19 cellular contexts compared by ENCODE assay signal in the genomic region with DNA sequence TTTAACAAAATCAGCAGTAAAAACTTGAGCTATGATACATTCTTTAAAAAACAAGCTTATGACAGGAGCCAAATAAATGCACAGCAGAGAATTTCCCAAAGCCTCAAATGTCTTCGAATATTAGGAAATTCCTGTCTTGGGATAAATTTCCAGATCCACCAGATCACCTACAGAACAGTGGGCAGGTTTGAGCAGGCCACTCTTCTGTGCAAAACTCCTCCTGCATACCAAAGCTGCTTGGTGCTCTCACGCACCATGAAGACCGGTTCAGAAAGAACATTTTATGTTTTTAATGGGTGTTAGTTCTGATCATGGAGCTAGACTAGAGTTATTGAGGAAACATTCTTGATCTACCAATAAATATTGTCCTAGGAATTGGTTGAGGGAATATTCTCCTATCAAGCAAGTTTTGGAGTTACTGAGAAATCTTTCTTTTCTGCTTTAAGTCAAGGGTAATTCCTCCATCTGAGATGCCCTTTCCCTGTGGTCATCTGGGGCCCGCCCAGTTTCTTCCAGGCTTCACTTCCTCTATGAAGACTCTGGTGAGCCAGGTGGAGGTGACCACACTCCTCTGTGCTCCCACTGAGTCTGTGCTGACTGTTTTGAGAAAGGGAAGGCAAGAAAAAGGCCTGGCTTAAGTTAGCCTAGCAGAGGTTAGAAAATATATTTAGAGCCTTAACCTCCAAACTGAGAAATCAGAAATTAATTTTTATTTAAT. TPM values are rescaled to one million over a fixed set of nuclear protein-coding genes. Genes with fewer than 3 reads are reported as not detected.
DNase-seq lines count a peak whose midpoint lies in the region; ATAC-seq and TF ChIP-seq lines count a peak whose summit lies in the region.
"Had no signal": no experiment of that assay in that cellular context is flagged by ENCODE, and none has a peak within 500 bp of the region (broad histone marks: within the 10 kb centered on the region; RNA-seq: fewer than 3 reads in every experiment).

No MANE protein-coding gene starts in this region.

- H3K4me2 ChIP-seq in Karpas-422 (ENCODE audit: low read depth, low read length, poor library complexity, severe bottlenecking) (no peak overlapping the region), mammary epithelial cell (ENCODE audit: insufficient read depth, low read depth, low read length) (peak overlapping the region; percentile 66), smooth muscle cell (peak overlapping the region; percentile 10)

- DNase-seq in Karpas-422 = no peak
- DNase-seq in mammary epithelial cell = peak; percentile 86
- peak; percentile 74 to 90 for DNase-seq in foreskin keratinocyte
- DNase-seq in smooth muscle cell (lab: John Stamatoyannopoulos, UW; ENCODE audit: unreplicated experiment) = no peak
- no peak for DNase-seq in iPS-NIHi7 (ENCODE audit: extremely low spot score)
- DNase-seq: COR-L47, DMS79, GM23248, KG1, NCI-H1105 treated with DMSO at 0.1 percent for 48 hours, NCI-H2029 treated with DMSO at 0.1 percent for 48 hours, NCI-H345, NCI-H524 treated with DMSO at 0.1 percent for 48 hours, OCI-M1, Right ventricle myocardium superior had no signal

- peak; percentile 92 for ATAC-seq in foreskin keratinocyte
- ATAC-seq in HG02981 (IDR thresholded peaks at IDR 0.05; ENCODE audit: unreplicated experiment) = no peak
- no peak for ATAC-seq in HG02571 (IDR thresholded peaks at IDR 0.05; ENCODE audit: unreplicated experiment)
- no peak for ATAC-seq in GM18867 (IDR thresholded peaks at IDR 0.05; ENCODE audit: unreplicated experiment)

- in situ Hi-C loops in mammary epithelial cell (cut with MboI; ENCODE audit: low sequenced_read_pairs in 2 of 2) = no loop called here

- H3K27me3 ChIP-seq in Karpas-422 (ENCODE audit: low read length) (no peaks in the 10 kb centered on the region), mammary epithelial cell (ENCODE audit: insufficient read depth, low read length) (no peaks in the 10 kb centered on the region), foreskin keratinocyte (no peaks in the 10 kb centered on the region), smooth muscle cell (ENCODE audit: low read depth) (no peaks in the 10 kb centered on the region)

- TSS peak; percentile 94 for BruUV-seq in mammary epithelial cell (replicated peaks; lab: Mats Ljungman, UMichigan)

- H4K20me1 ChIP-seq in Karpas-422 (ENCODE audit: insufficient read depth, low read depth, low read length) (no peaks in the 10 kb centered on the region), mammary epithelial cell (ENCODE audit: insufficient read depth, low read length) (no peaks in the 10 kb centered on the region), smooth muscle cell (ENCODE audit: low read depth) (no peaks in the 10 kb centered on the region)

- no peaks in the 10 kb centered on the region for H3K9me2 ChIP-seq in Karpas-422 (replicated peaks; ENCODE audit: insufficient read depth, low read length)

- no peak for TF ChIP-seq CTCF in mammary epithelial cell (conservative IDR thresholded peaks at IDR 0.05 in 1 of 2, IDR thresholded peaks at IDR 0.05 in 1 of 2; ENCODE audit: extremely low read depth in 1 of 2, insufficient read depth in 1 of 2, low read depth in 1 of 2, low read length in 2 of 2)
- no peak for TF ChIP-seq CTCF in foreskin keratinocyte (conservative IDR thresholded peaks at IDR 0.05)
- no peak for TF ChIP-seq CTCF in smooth muscle cell (IDR thresholded peaks at IDR 0.05; ENCODE audit: borderline replicate concordance, insufficient read depth, poor library complexity, severe bottlenecking)

- peak overlapping the region; percentile 44 for H3K27ac ChIP-seq in Karpas-422 (ENCODE audit: low read length)
- H3K27ac ChIP-seq in mammary epithelial cell (ENCODE audit: insufficient read depth, low read depth, low read length) = peak overlapping the region; percentile 91
- peak overlapping the region; percentile 21 for H3K27ac ChIP-seq in foreskin keratinocyte
- H3K27ac ChIP-seq in smooth muscle cell (ENCODE audit: low read depth) = peak overlapping the region; percentile 70
- H3K27ac ChIP-seq: GM23248 had no signal

- H3K9ac ChIP-seq in Karpas-422 (ENCODE audit: low read length) (no peak overlapping the region), mammary epithelial cell (ENCODE audit: insufficient read depth, low read length) (peak overlapping the region; percentile 74), smooth muscle cell (ENCODE audit: low read depth) (no peak overlapping the region)
- H3K9ac ChIP-seq: GM23248 had no signal

- H3F3A ChIP-seq in smooth muscle cell (ENCODE audit: low read depth) = no peaks in the 10 kb centered on the region

- no peaks in the 10 kb centered on the region for H3K79me2 ChIP-seq in Karpas-422 (ENCODE audit: low read length)
- H3K79me2 ChIP-seq in mammary epithelial cell (ENCODE audit: insufficient read depth, low read length) = no peaks in the 10 kb centered on the region
- H3K79me2 ChIP-seq in smooth muscle cell (ENCODE audit: low read depth) = no peaks in the 10 kb centered on the region

- H3K9me3 ChIP-seq in Karpas-422 (ENCODE audit: low read length) (no peaks in the 10 kb centered on the region), mammary epithelial cell (replicated peaks; ENCODE audit: insufficient read depth, low read length) (no peaks in the 10 kb centered on the region), smooth muscle cell (replicated peaks; ENCODE audit: low read depth) (no peaks in the 10 kb centered on the region)
- H3K9me3 ChIP-seq: HAP-1 had no signal

- no peak overlapping the region for H2AFZ ChIP-seq in Karpas-422 (ENCODE audit: low read length)
- peak overlapping the region; percentile 77 for H2AFZ ChIP-seq in mammary epithelial cell (ENCODE audit: low read depth, low read length)
- H2AFZ ChIP-seq in smooth muscle cell (ENCODE audit: low read depth) = no peak overlapping the region
- H2AFZ ChIP-seq: GM23248 had no signal

- 11% methylated on average over 4 of the region's 4 CpGs for WGBS in mammary epithelial cell (ENCODE audit: low coverage, missing lambda C conversion rate)
- WGBS in smooth muscle cell (ENCODE audit: low lambda C conversion rate) = 83% methylated on average over 4 of the region's 4 CpGs

- CTCF ChIA-PET in mammary epithelial cell (lab: Charles Lee; ENCODE audit: low non-redundant PET) = no interaction called here

- H3K4me1 ChIP-seq in Karpas-422 (ENCODE audit: low read length) (peaks cover 83% of the 10 kb centered on the region), mammary epithelial cell (ENCODE audit: insufficient read depth, low read length) (peaks cover 19% of the 10 kb centered on the region), foreskin keratinocyte (peaks cover 18% of the 10 kb centered on the region), smooth muscle cell (ENCODE audit: low read depth) (peaks cover 5% of the 10 kb centered on the region)
- H3K4me1 ChIP-seq: HAP-1 had no signal

- dilution Hi-C loops in mammary epithelial cell (cut with HindIII; ENCODE audit: low sequenced_read_pairs) = no loop called here

- intact Hi-C loops in mammary epithelial cell (cut with micrococcal nuclease) = loop anchor here (5.0 kb wide), 1 partner anchor 119 kb away; no protein-coding TSS in a partner anchor

- peaks cover 56% of the 10 kb centered on the region for H3K36me3 ChIP-seq in Karpas-422 (ENCODE audit: insufficient read depth, low read length)
- H3K36me3 ChIP-seq in mammary epithelial cell (ENCODE audit: insufficient read depth, low read length) = no peaks in the 10 kb centered on the region
- H3K36me3 ChIP-seq in smooth muscle cell (ENCODE audit: low read depth) = no peaks in the 10 kb centered on the region
- H3K36me3 ChIP-seq: HAP-1 had no signal

- no peak overlapping the region for H3K4me3 ChIP-seq in Karpas-422 (ENCODE audit: low read length)
- peak overlapping the region in 1 of 3 experiments; percentile 5 for H3K4me3 ChIP-seq in mammary epithelial cell (replicated peaks in 1 of 3; ENCODE audit: insufficient read depth in 1 of 3, low read depth in 2 of 3, low read length in 3 of 3)
- H3K4me3 ChIP-seq in smooth muscle cell = no peak overlapping the region
- H3K4me3 ChIP-seq: GM23248, HAP-1 had no signal

RNA-seq across cellular contexts. Expression of a gene that starts 17.9 kb away (rescaled TPM):
- 20.6 and 32.5 TPM in 2 replicates for total RNA-seq in Karpas-422 (2014; rRNA removed; shearing (Covaris generic); ENCODE audit: low replicate concordance)
- total RNA-seq in mammary epithelial cell (1 to 10 TPM; 1.3 to 2.1 TPM), foreskin keratinocyte (1.4 and 4.3 TPM in 2 replicates), smooth muscle cell (4.1 and 5.5 TPM in 2 replicates)
- polyA plus RNA-seq in mammary epithelial cell (0.74 TPM), foreskin keratinocyte (0.40 and 1.0 TPM in 2 replicates), smooth muscle cell (2.3 and 2.9 TPM in 2 replicates)
- polyA minus RNA-seq in mammary epithelial cell = 0.62 TPM
- total RNA-seq: Right ventricle myocardium superior had no signal
- polyA plus RNA-seq: GM23248 had no signal

Comparison
In these comparisons a context has a peak if more than half of its experiments do, and no peak if none do; other contexts are left out.
1. DNase-seq: peak in mammary epithelial cell (single experiment) and foreskin keratinocyte (2 of 2); none in Karpas-422 (single experiment), smooth muscle cell (single experiment) and iPS-NIHi7 (single experiment).
2. H3K27ac ChIP-seq: peak in every context shown above with its lines; median percentile 91 in mammary epithelial cell; 70 in smooth muscle cell; 44 in Karpas-422; 21 in foreskin keratinocyte.